In the genomic region with DNA sequence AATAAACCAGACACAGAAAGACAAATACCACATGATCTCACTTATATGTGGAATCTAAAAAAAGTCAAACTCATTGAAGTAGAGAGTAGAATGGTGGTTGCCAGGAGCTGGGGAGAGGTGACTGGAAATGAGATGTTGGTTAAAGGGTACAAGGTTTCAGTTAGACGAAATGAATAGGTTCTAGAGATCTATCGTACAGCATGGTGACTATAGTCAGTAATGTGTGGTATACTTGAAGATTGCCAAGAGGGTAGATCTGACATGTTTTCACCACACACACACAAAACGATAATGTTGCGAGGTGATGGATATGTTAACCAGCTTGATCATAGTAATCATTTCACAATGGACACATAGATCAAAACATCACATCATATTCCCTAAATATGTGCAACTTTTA, we compare ENCODE assay signal across 23 cellular contexts. TPM values are rescaled to one million over a fixed set of nuclear protein-coding genes. Genes with fewer than 3 reads are reported as not detected.
DNase-seq lines count a peak whose midpoint lies in the region; ATAC-seq and TF ChIP-seq lines count a peak whose summit lies in the region.
"Had no signal": no experiment of that assay in that cellular context is flagged by ENCODE, and none has a peak within 500 bp of the region (broad histone marks: within the 10 kb centered on the region; RNA-seq: fewer than 3 reads in every experiment).

No MANE protein-coding gene starts in this region.

- intact Hi-C loops in MCF 10A (cut with micrococcal nuclease), result no loop called here

- TF ChIP-seq CTCF in MCF 10A (IDR thresholded peaks at IDR 0.05; ENCODE audit: unreplicated experiment), result no peak

- peak; percentile 90 to 95 for ATAC-seq in activated T-cell treated with anti-CD3 and anti-CD28 coated beads, Interleukin-2, amount 50 U/mL, for 72 hours (replicated peaks in 1 of 2)
- peak; percentile 65 for ATAC-seq in activated T-helper 17 cell treated with anti-CD3 and anti-CD28 coated beads, Interleukin-2, amount 50 U/mL, for 72 hours (replicated peaks)
- ATAC-seq in stimulated activated effector memory CD8-positive, alpha-beta T cell treated with anti-CD3 and anti-CD28 coated beads, Interleukin-12 subunit alpha, Interleukin-12 subunit beta, amount 100 ng/mL, for 72 hours, result peak; percentile 94
- ATAC-seq in activated T-cell treated with anti-CD3 and anti-CD28 coated beads, Interleukin-2, amount 50 U/mL, for 4 hours, result no peak

- no peak overlapping the region for H3K27ac Mint-ChIP-seq in activated T-cell treated with anti-CD3 and anti-CD28 coated beads, Interleukin-2, amount 50 U/mL, for 72 hours
- H3K27ac Mint-ChIP-seq in activated T-helper 17 cell treated with anti-CD3 and anti-CD28 coated beads, Interleukin-2, amount 50 U/mL, for 72 hours, result no peak overlapping the region
- no peak overlapping the region for H3K27ac Mint-ChIP-seq in stimulated activated effector memory CD8-positive, alpha-beta T cell treated with anti-CD3 and anti-CD28 coated beads, Interleukin-12 subunit alpha, Interleukin-12 subunit beta, amount 100 ng/mL, for 72 hours
- H3K27ac Mint-ChIP-seq in MCF 10A (ENCODE audit: low read depth, unreplicated experiment), result no peak overlapping the region
- H3K27ac Mint-ChIP-seq: CD14-positive monocyte; CD4-positive, alpha-beta memory T cell; CD4-positive, CD25-positive, alpha-beta regulatory T cell; CD8-positive, alpha-beta memory T cell had no signal

- BruUV-seq in MCF 10A (replicated peaks; lab: Mats Ljungman, UMichigan), result no TSS peak

- no peaks in the 10 kb centered on the region for H3K36me3 Mint-ChIP-seq in activated T-cell treated with anti-CD3 and anti-CD28 coated beads, Interleukin-2, amount 50 U/mL, for 72 hours (ENCODE audit: insufficient read depth in 2 of 2)
- H3K36me3 Mint-ChIP-seq in activated T-helper 17 cell treated with anti-CD3 and anti-CD28 coated beads, Interleukin-2, amount 50 U/mL, for 72 hours (ENCODE audit: low read depth), result no peaks in the 10 kb centered on the region
- no peaks in the 10 kb centered on the region for H3K36me3 Mint-ChIP-seq in stimulated activated effector memory CD8-positive, alpha-beta T cell treated with anti-CD3 and anti-CD28 coated beads, Interleukin-12 subunit alpha, Interleukin-12 subunit beta, amount 100 ng/mL, for 72 hours
- no peaks in the 10 kb centered on the region for H3K36me3 Mint-ChIP-seq in activated T-cell treated with anti-CD3 and anti-CD28 coated beads, Interleukin-2, amount 50 U/mL, for 4 hours (ENCODE audit: insufficient read depth)
- no peaks in the 10 kb centered on the region for H3K36me3 Mint-ChIP-seq in MCF 10A (ENCODE audit: insufficient read depth, unreplicated experiment)
- H3K36me3 Mint-ChIP-seq: CD14-positive monocyte; CD4-positive, alpha-beta memory T cell; CD4-positive, CD25-positive, alpha-beta regulatory T cell; CD8-positive, alpha-beta memory T cell had no signal

- POLR2A ChIA-PET in MCF 10A (lab: Yijun Ruan, JAX), result no interaction called here

- peaks cover 57% of the 10 kb centered on the region for H3K27me3 Mint-ChIP-seq in activated T-cell treated with anti-CD3 and anti-CD28 coated beads, Interleukin-2, amount 50 U/mL, for 72 hours (ENCODE audit: low read depth)
- H3K27me3 Mint-ChIP-seq in activated T-helper 17 cell treated with anti-CD3 and anti-CD28 coated beads, Interleukin-2, amount 50 U/mL, for 72 hours, result peaks cover 34% of the 10 kb centered on the region
- H3K27me3 Mint-ChIP-seq in activated T-cell treated with anti-CD3 and anti-CD28 coated beads, Interleukin-2, amount 50 U/mL, for 4 hours (ENCODE audit: low read depth), result peaks cover 24% of the 10 kb centered on the region
- no peaks in the 10 kb centered on the region for H3K27me3 Mint-ChIP-seq in MCF 10A (ENCODE audit: insufficient read depth, unreplicated experiment)

- no peaks in the 10 kb centered on the region for H3K9me3 Mint-ChIP-seq in activated T-cell treated with anti-CD3 and anti-CD28 coated beads, Interleukin-2, amount 50 U/mL, for 72 hours
- H3K9me3 Mint-ChIP-seq in activated T-helper 17 cell treated with anti-CD3 and anti-CD28 coated beads, Interleukin-2, amount 50 U/mL, for 72 hours, result no peaks in the 10 kb centered on the region
- no peaks in the 10 kb centered on the region for H3K9me3 Mint-ChIP-seq in stimulated activated effector memory CD8-positive, alpha-beta T cell treated with anti-CD3 and anti-CD28 coated beads, Interleukin-12 subunit alpha, Interleukin-12 subunit beta, amount 100 ng/mL, for 72 hours
- H3K9me3 Mint-ChIP-seq in activated T-cell treated with anti-CD3 and anti-CD28 coated beads, Interleukin-2, amount 50 U/mL, for 4 hours, result no peaks in the 10 kb centered on the region
- H3K9me3 Mint-ChIP-seq in MCF 10A (ENCODE audit: unreplicated experiment), result no peaks in the 10 kb centered on the region
- H3K9me3 Mint-ChIP-seq: CD14-positive monocyte; CD4-positive, alpha-beta memory T cell; CD8-positive, alpha-beta memory T cell had no signal

- DNase-seq in activated T-cell treated with anti-CD3 and anti-CD28 coated beads, Interleukin-2, amount 50 U/mL, for 72 hours, result no peak
- no peak for DNase-seq in activated T-cell treated with anti-CD3 and anti-CD28 coated beads, Interleukin-2, amount 50 U/mL, for 48 hours
- DNase-seq in stimulated activated effector memory CD8-positive, alpha-beta T cell treated with anti-CD3 and anti-CD28 coated beads, Interleukin-12 subunit alpha, Interleukin-12 subunit beta, amount 100 ng/mL, for 72 hours (ENCODE audit: low spot score in 2 of 2), result no peak
- DNase-seq in GM03348 (ENCODE audit: low spot score) (no peak), MCF 10A (ENCODE audit: unreplicated experiment) (no peak)
- DNase-seq in activated T-cell treated with anti-CD3 and anti-CD28 coated beads, Interleukin-2, amount 50 U/mL, for 4 hours, result no peak
- DNase-seq: 8988T; ACHN; BE2C; C1 segment of cervical spinal cord; CD4-positive, alpha-beta memory T cell; CD4-positive, CD25-positive, alpha-beta regulatory T cell; CD8-positive, alpha-beta memory T cell; COR-L47; DMS 273 treated with DMSO at 0.1 percent for 48 hours; DMS153; DMS53; DMS79; DND-41; EL; GDM1 had no signal

- no peak overlapping the region for H3K4me3 Mint-ChIP-seq in activated T-cell treated with anti-CD3 and anti-CD28 coated beads, Interleukin-2, amount 50 U/mL, for 72 hours
- H3K4me3 Mint-ChIP-seq in activated T-helper 17 cell treated with anti-CD3 and anti-CD28 coated beads, Interleukin-2, amount 50 U/mL, for 72 hours, result no peak overlapping the region
- no peak overlapping the region for H3K4me3 Mint-ChIP-seq in stimulated activated effector memory CD8-positive, alpha-beta T cell treated with anti-CD3 and anti-CD28 coated beads, Interleukin-12 subunit alpha, Interleukin-12 subunit beta, amount 100 ng/mL, for 72 hours
- no peak overlapping the region for H3K4me3 Mint-ChIP-seq in activated T-cell treated with anti-CD3 and anti-CD28 coated beads, Interleukin-2, amount 50 U/mL, for 4 hours
- no peak overlapping the region for H3K4me3 Mint-ChIP-seq in MCF 10A (ENCODE audit: unreplicated experiment)
- H3K4me3 Mint-ChIP-seq: CD14-positive monocyte; CD4-positive, alpha-beta memory T cell; CD4-positive, CD25-positive, alpha-beta regulatory T cell; CD8-positive, alpha-beta memory T cell had no signal

- CTCF ChIA-PET in MCF 10A (lab: Yijun Ruan, JAX), result interaction anchor here (0.9 to 52.5 kb wide), 5 partner anchors 16 to 75 kb away, joined by 3 to 1243 read pairs (median 5); no protein-coding TSS in a partner anchor

- peaks cover 5% of the 10 kb centered on the region for H3K4me1 Mint-ChIP-seq in activated T-cell treated with anti-CD3 and anti-CD28 coated beads, Interleukin-2, amount 50 U/mL, for 72 hours (ENCODE audit: low read depth)
- H3K4me1 Mint-ChIP-seq in activated T-helper 17 cell treated with anti-CD3 and anti-CD28 coated beads, Interleukin-2, amount 50 U/mL, for 72 hours, result peaks cover 2% of the 10 kb centered on the region
- no peaks in the 10 kb centered on the region for H3K4me1 Mint-ChIP-seq in stimulated activated effector memory CD8-positive, alpha-beta T cell treated with anti-CD3 and anti-CD28 coated beads, Interleukin-12 subunit alpha, Interleukin-12 subunit beta, amount 100 ng/mL, for 72 hours
- no peaks in the 10 kb centered on the region for H3K4me1 Mint-ChIP-seq in activated T-cell treated with anti-CD3 and anti-CD28 coated beads, Interleukin-2, amount 50 U/mL, for 4 hours (ENCODE audit: low read depth)
- peaks cover 11% of the 10 kb centered on the region for H3K4me1 Mint-ChIP-seq in MCF 10A (ENCODE audit: insufficient read depth, unreplicated experiment)
- H3K4me1 Mint-ChIP-seq: CD14-positive monocyte; CD4-positive, CD25-positive, alpha-beta regulatory T cell; CD8-positive, alpha-beta memory T cell had no signal

RNA-seq across cellular contexts. Expression of a gene that starts 46.4 kb away (rescaled TPM):
- total RNA-seq in activated T-cell treated with anti-CD3 and anti-CD28 coated beads, Interleukin-2, amount 50 U/mL, for 72 hours, result not detected
- total RNA-seq in activated T-helper 17 cell treated with anti-CD3 and anti-CD28 coated beads, Interleukin-2, amount 50 U/mL, for 72 hours, result not detected
- not detected for total RNA-seq in activated T-cell treated with anti-CD3 and anti-CD28 coated beads, Interleukin-2, amount 50 U/mL, for 4 hours
- total RNA-seq in MCF 10A (2022), result 0.34 and 0.65 TPM in 2 replicates
- total RNA-seq: CD4-positive, alpha-beta memory T cell; CD4-positive, CD25-positive, alpha-beta regulatory T cell; CD8-positive, alpha-beta memory T cell had no signal

Comparison
In these comparisons a context has a peak if more than half of its experiments do, and no peak if none do; other contexts are left out.
1. ATAC-seq: peak in activated T-cell treated with anti-CD3 and anti-CD28 coated beads, Interleukin-2, amount 50 U/mL, for 72 hours (2 of 2), activated T-helper 17 cell treated with anti-CD3 and anti-CD28 coated beads, Interleukin-2, amount 50 U/mL, for 72 hours (single experiment) and stimulated activated effector memory CD8-positive, alpha-beta T cell treated with anti-CD3 and anti-CD28 coated beads, Interleukin-12 subunit alpha, Interleukin-12 subunit beta, amount 100 ng/mL, for 72 hours (single experiment); none in activated T-cell treated with anti-CD3 and anti-CD28 coated beads, Interleukin-2, amount 50 U/mL, for 4 hours (0 of 2).